Comparison of ENCODE assay signal across 31 cellular contexts in the genomic region with DNA sequence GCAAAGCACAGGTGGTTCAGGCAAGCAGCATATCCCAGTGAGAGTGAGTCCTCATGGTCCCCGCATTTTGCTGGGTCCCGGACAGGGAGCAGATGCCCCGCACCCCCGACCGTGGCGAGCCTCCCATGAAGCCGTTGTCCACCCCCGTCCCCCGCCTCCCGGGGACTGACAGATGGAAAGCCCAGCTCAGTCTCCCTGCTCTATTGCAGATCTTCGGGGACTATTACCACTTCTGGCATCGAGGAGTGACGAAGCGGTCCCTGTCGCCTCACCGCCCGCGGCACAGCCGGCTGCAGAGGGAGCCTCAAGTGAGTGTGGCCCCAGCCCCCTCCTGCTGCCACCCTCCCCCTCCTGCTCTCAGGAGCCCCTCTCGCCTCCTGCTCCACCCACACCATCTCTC. TPM values are rescaled to one million over a fixed set of nuclear protein-coding genes. Genes with fewer than 3 reads are reported as not detected.
DNase-seq lines count a peak whose midpoint lies in the region; ATAC-seq and TF ChIP-seq lines count a peak whose summit lies in the region.
"Had no signal": no experiment of that assay in that cellular context is flagged by ENCODE, and none has a peak within 500 bp of the region (broad histone marks: within the 10 kb centered on the region; RNA-seq: fewer than 3 reads in every experiment).

No MANE protein-coding gene starts in this region.

- peak overlapping the region in 44 of 59 donors; percentile 15 to 97 (median 64) for H3K27ac ChIP-seq in dorsolateral prefrontal cortex
- H3K27ac ChIP-seq: ascending aorta, colonic mucosa, SJSA1, stomach had no signal

- H3K36me3 Mint-ChIP-seq in activated naive CD8-positive, alpha-beta T cell treated with anti-CD3 and anti-CD28 coated beads, Interleukin-2, amount 50 U/mL, for 24 hours (ENCODE audit: low read depth) = peaks cover 55% of the 10 kb centered on the region
- H3K36me3 Mint-ChIP-seq in activated naive CD8-positive, alpha-beta T cell treated with anti-CD3 and anti-CD28 coated beads for 36 hours = peaks cover 24% of the 10 kb centered on the region
- H3K36me3 Mint-ChIP-seq in activated CD8-positive, alpha-beta T cell treated with anti-CD3 and anti-CD28 coated beads for 36 hours (ENCODE audit: low read depth) = peaks cover 53% of the 10 kb centered on the region
- H3K36me3 Mint-ChIP-seq in stimulated activated naive B cell treated with anti-CD40 and anti-IgM and Interleukin-4, amounts not matched to agents 10 μg/mL and 1 μg/mL and 100 μg/mL, for 72 hours = peaks cover 35 to 36% of the 10 kb centered on the region in 2 donors

- POLR2A ChIA-PET in activated CD8-positive, alpha-beta T cell treated with anti-CD3 and anti-CD28 coated beads for 36 hours (lab: Charles Lee) = interaction anchor here (0.6 kb wide), 1 partner anchor 67 kb away, joined by 3 read pairs; no protein-coding TSS in a partner anchor

- intact Hi-C loops in activated CD8-positive, alpha-beta T cell treated with anti-CD3 and anti-CD28 coated beads for 36 hours (cut with micrococcal nuclease) = no loop called here
- intact Hi-C loops in dorsolateral prefrontal cortex (cut with DNase I) = loop anchor here in 1 of 2 donors (5.0 kb wide), 1 partner anchor 559 kb away; no protein-coding TSS in a partner anchor

- TF ChIP-seq CTCF in activated CD8-positive, alpha-beta T cell treated with anti-CD3 and anti-CD28 coated beads for 36 hours (IDR thresholded peaks at IDR 0.05) = no peak
- no peak for TF ChIP-seq CTCF in dorsolateral prefrontal cortex (IDR thresholded peaks at IDR 0.05 in 54 of 56, conservative IDR thresholded peaks at IDR 0.05 in 2 of 56; ENCODE audit: low read depth in 1 of 56, partially characterized antibody in 56 of 56)

- peaks cover 22% of the 10 kb centered on the region for H3K4me1 Mint-ChIP-seq in activated naive CD8-positive, alpha-beta T cell treated with anti-CD3 and anti-CD28 coated beads, Interleukin-2, amount 50 U/mL, for 24 hours
- H3K4me1 Mint-ChIP-seq in activated naive CD8-positive, alpha-beta T cell treated with anti-CD3 and anti-CD28 coated beads for 36 hours = peaks cover 22% of the 10 kb centered on the region
- peaks cover 26% of the 10 kb centered on the region for H3K4me1 Mint-ChIP-seq in activated CD8-positive, alpha-beta T cell treated with anti-CD3 and anti-CD28 coated beads for 36 hours (ENCODE audit: low read depth)
- H3K4me1 Mint-ChIP-seq in stimulated activated naive B cell treated with anti-CD40 and anti-IgM and Interleukin-4, amounts not matched to agents 10 μg/mL and 1 μg/mL and 100 μg/mL, for 72 hours = peaks cover 12 to 44% of the 10 kb centered on the region in 2 donors

- ATAC-seq in activated naive CD8-positive, alpha-beta T cell treated with anti-CD3 and anti-CD28 coated beads, Interleukin-2, amount 50 U/mL, for 24 hours = no peak
- no peak for ATAC-seq in activated CD8-positive, alpha-beta T cell treated with anti-CD3 and anti-CD28 coated beads for 36 hours
- ATAC-seq in stimulated activated naive B cell treated with anti-CD40 and anti-IgM and Interleukin-4, amounts not matched to agents 10 μg/mL and 1 μg/mL and 100 μg/mL, for 72 hours (replicated peaks) = no peak
- ATAC-seq in HG02981 (IDR thresholded peaks at IDR 0.05; ENCODE audit: unreplicated experiment) = no peak
- ATAC-seq: activated CD4-positive, CD25-positive, alpha-beta regulatory T cell treated with anti-CD3 and anti-CD28 coated beads, Interleukin-2, amount 50 U/mL, for 24 hours; left colon; mucosa of descending colon; pancreas; T-cell had no signal

- H3K4me3 Mint-ChIP-seq in activated naive CD8-positive, alpha-beta T cell treated with anti-CD3 and anti-CD28 coated beads, Interleukin-2, amount 50 U/mL, for 24 hours = no peak overlapping the region
- no peak overlapping the region for H3K4me3 Mint-ChIP-seq in activated naive CD8-positive, alpha-beta T cell treated with anti-CD3 and anti-CD28 coated beads for 36 hours
- H3K4me3 Mint-ChIP-seq in activated CD8-positive, alpha-beta T cell treated with anti-CD3 and anti-CD28 coated beads for 36 hours = no peak overlapping the region
- no peak overlapping the region for H3K4me3 Mint-ChIP-seq in stimulated activated naive B cell treated with anti-CD40 and anti-IgM and Interleukin-4, amounts not matched to agents 10 μg/mL and 1 μg/mL and 100 μg/mL, for 72 hours
- H3K4me3 Mint-ChIP-seq: activated naive CD8-positive, alpha-beta T cell; HFFc6; nephron; T-cell had no signal

- no peak overlapping the region for H3K4me3 ChIP-seq in dorsolateral prefrontal cortex
- H3K4me3 ChIP-seq: ascending aorta, colonic mucosa, mucosa of descending colon, pancreas, SJSA1, skin epidermis, stomach, tibial nerve had no signal

- no peaks in the 10 kb centered on the region for H3K27me3 ChIP-seq in dorsolateral prefrontal cortex
- H3K27me3 ChIP-seq: ascending aorta, colonic mucosa, pancreas, SJSA1, stomach, tibial nerve had no signal

- no peaks in the 10 kb centered on the region for H3K9me3 Mint-ChIP-seq in activated naive CD8-positive, alpha-beta T cell treated with anti-CD3 and anti-CD28 coated beads, Interleukin-2, amount 50 U/mL, for 24 hours
- H3K9me3 Mint-ChIP-seq in activated naive CD8-positive, alpha-beta T cell treated with anti-CD3 and anti-CD28 coated beads for 36 hours = no peaks in the 10 kb centered on the region
- H3K9me3 Mint-ChIP-seq in activated CD8-positive, alpha-beta T cell treated with anti-CD3 and anti-CD28 coated beads for 36 hours = no peaks in the 10 kb centered on the region
- H3K9me3 Mint-ChIP-seq in stimulated activated naive B cell treated with anti-CD40 and anti-IgM and Interleukin-4, amounts not matched to agents 10 μg/mL and 1 μg/mL and 100 μg/mL, for 72 hours = no peaks in the 10 kb centered on the region
- H3K9me3 Mint-ChIP-seq: HFFc6, nephron, T-cell had no signal

- H3K27me3 Mint-ChIP-seq in activated naive CD8-positive, alpha-beta T cell treated with anti-CD3 and anti-CD28 coated beads, Interleukin-2, amount 50 U/mL, for 24 hours = no peaks in the 10 kb centered on the region
- no peaks in the 10 kb centered on the region for H3K27me3 Mint-ChIP-seq in activated naive CD8-positive, alpha-beta T cell treated with anti-CD3 and anti-CD28 coated beads for 36 hours
- no peaks in the 10 kb centered on the region for H3K27me3 Mint-ChIP-seq in activated CD8-positive, alpha-beta T cell treated with anti-CD3 and anti-CD28 coated beads for 36 hours
- no peaks in the 10 kb centered on the region for H3K27me3 Mint-ChIP-seq in stimulated activated naive B cell treated with anti-CD40 and anti-IgM and Interleukin-4, amounts not matched to agents 10 μg/mL and 1 μg/mL and 100 μg/mL, for 72 hours
- H3K27me3 Mint-ChIP-seq: activated naive CD8-positive, alpha-beta T cell; T-cell had no signal

- peak overlapping the region; percentile 65 for H3K27ac Mint-ChIP-seq in activated naive CD8-positive, alpha-beta T cell treated with anti-CD3 and anti-CD28 coated beads, Interleukin-2, amount 50 U/mL, for 24 hours
- no peak overlapping the region for H3K27ac Mint-ChIP-seq in activated naive CD8-positive, alpha-beta T cell treated with anti-CD3 and anti-CD28 coated beads for 36 hours
- H3K27ac Mint-ChIP-seq in activated CD8-positive, alpha-beta T cell treated with anti-CD3 and anti-CD28 coated beads for 36 hours = peak overlapping the region; percentile 57
- H3K27ac Mint-ChIP-seq in stimulated activated naive B cell treated with anti-CD40 and anti-IgM and Interleukin-4, amounts not matched to agents 10 μg/mL and 1 μg/mL and 100 μg/mL, for 72 hours = peak overlapping the region; percentile 67
- H3K27ac Mint-ChIP-seq: HFFc6, nephron, T-cell had no signal

- no peak for DNase-seq in activated naive CD8-positive, alpha-beta T cell treated with anti-CD3 and anti-CD28 coated beads, Interleukin-2, amount 50 U/mL, for 24 hours
- DNase-seq in activated naive CD8-positive, alpha-beta T cell treated with anti-CD3 and anti-CD28 coated beads for 36 hours = no peak
- DNase-seq in activated CD8-positive, alpha-beta T cell treated with anti-CD3 and anti-CD28 coated beads for 36 hours = no peak
- DNase-seq in dorsolateral prefrontal cortex = peak in 4 of 10 donors; percentile 48 to 79 (median 62)
- DNase-seq in stimulated activated naive B cell treated with anti-CD40 and anti-IgM and Interleukin-4, amounts not matched to agents 10 μg/mL and 1 μg/mL and 100 μg/mL, for 72 hours = no peak
- no peak for DNase-seq in stimulated activated CD8-positive, alpha-beta memory T cell treated with anti-CD3 and anti-CD28 coated beads, Interleukin-4, amount 100 ng/mL, for 48 hours
- DNase-seq: colonic mucosa, EL, erythroblast, glutamatergic neuron, GOT3, HFFc6, left colon, mammary epithelial cell, mucosa of descending colon, NCI-H1092 treated with DMSO at 0.1 percent for 48 hours, NCI-H1694 treated with DMSO at 0.1 percent for 48 hours, NCI-H446, NCI-H774, retina, stomach, T-cell had no signal

- CTCF ChIA-PET in activated CD8-positive, alpha-beta T cell treated with anti-CD3 and anti-CD28 coated beads for 36 hours (lab: Charles Lee) = interaction anchor here (0.7 to 1.0 kb wide), 2 partner anchors 10 to 228 kb away, joined by 3 read pairs; no protein-coding TSS in a partner anchor

RNA-seq across cellular contexts. Expression of a gene that starts 7.7 kb away (rescaled TPM):
- total RNA-seq in activated naive CD8-positive, alpha-beta T cell treated with anti-CD3 and anti-CD28 coated beads for 36 hours = 10 to 100 TPM; 76.9 to 83.7 TPM
- 100 to 1,000 TPM; 111 to 117 TPM for total RNA-seq in activated CD8-positive, alpha-beta T cell treated with anti-CD3 and anti-CD28 coated beads for 36 hours
- total RNA-seq in dorsolateral prefrontal cortex = 10 to 100 TPM; 28.0 to 73.1 (median 40.8) TPM

RNA-seq across cellular contexts. Expression of a gene that starts 8.3 kb away (rescaled TPM):
- 1 to 10 TPM; 2.1 to 2.5 TPM for total RNA-seq in activated naive CD8-positive, alpha-beta T cell treated with anti-CD3 and anti-CD28 coated beads for 36 hours
- 1 to 10 TPM; 4.1 to 4.6 TPM for total RNA-seq in activated CD8-positive, alpha-beta T cell treated with anti-CD3 and anti-CD28 coated beads for 36 hours
- 10 to 100 TPM in 95 of 120 experiments, 1 to 10 TPM in 25; 5.3 to 39.5 (median 13.8) TPM for total RNA-seq in dorsolateral prefrontal cortex

RNA-seq across cellular contexts. Expression of a gene that starts 27.1 kb away (rescaled TPM):
- 10 to 100 TPM; 69.1 to 74.1 TPM for total RNA-seq in activated naive CD8-positive, alpha-beta T cell treated with anti-CD3 and anti-CD28 coated beads for 36 hours
- 10 to 100 TPM; 85.0 to 87.7 TPM for total RNA-seq in activated CD8-positive, alpha-beta T cell treated with anti-CD3 and anti-CD28 coated beads for 36 hours
- 100 to 1,000 TPM; 152 to 468 (median 226) TPM for total RNA-seq in dorsolateral prefrontal cortex

RNA-seq across cellular contexts. Expression of a gene that starts 56.3 kb away (rescaled TPM):
- 10 to 100 TPM; 38.4 to 44.3 TPM for total RNA-seq in activated naive CD8-positive, alpha-beta T cell treated with anti-CD3 and anti-CD28 coated beads for 36 hours
- total RNA-seq in activated CD8-positive, alpha-beta T cell treated with anti-CD3 and anti-CD28 coated beads for 36 hours = 10 to 100 TPM; 34.2 to 35.6 TPM
- 10 to 100 TPM in 119 of 120 experiments, 1 to 10 TPM in 1; 8.6 to 40.8 (median 20.2) TPM for total RNA-seq in dorsolateral prefrontal cortex

RNA-seq across cellular contexts. Expression of a gene that starts 59.0 kb away (rescaled TPM):
- 10 to 100 TPM; 62.7 to 65.5 TPM for total RNA-seq in activated naive CD8-positive, alpha-beta T cell treated with anti-CD3 and anti-CD28 coated beads for 36 hours
- total RNA-seq in activated CD8-positive, alpha-beta T cell treated with anti-CD3 and anti-CD28 coated beads for 36 hours = 10 to 100 TPM; 65.0 to 66.8 TPM
- 10 to 100 TPM; 35.1 to 68.4 (median 47.2) TPM for total RNA-seq in dorsolateral prefrontal cortex
